Comparison of ENCODE assay signal across 11 cellular contexts in the genomic region with DNA sequence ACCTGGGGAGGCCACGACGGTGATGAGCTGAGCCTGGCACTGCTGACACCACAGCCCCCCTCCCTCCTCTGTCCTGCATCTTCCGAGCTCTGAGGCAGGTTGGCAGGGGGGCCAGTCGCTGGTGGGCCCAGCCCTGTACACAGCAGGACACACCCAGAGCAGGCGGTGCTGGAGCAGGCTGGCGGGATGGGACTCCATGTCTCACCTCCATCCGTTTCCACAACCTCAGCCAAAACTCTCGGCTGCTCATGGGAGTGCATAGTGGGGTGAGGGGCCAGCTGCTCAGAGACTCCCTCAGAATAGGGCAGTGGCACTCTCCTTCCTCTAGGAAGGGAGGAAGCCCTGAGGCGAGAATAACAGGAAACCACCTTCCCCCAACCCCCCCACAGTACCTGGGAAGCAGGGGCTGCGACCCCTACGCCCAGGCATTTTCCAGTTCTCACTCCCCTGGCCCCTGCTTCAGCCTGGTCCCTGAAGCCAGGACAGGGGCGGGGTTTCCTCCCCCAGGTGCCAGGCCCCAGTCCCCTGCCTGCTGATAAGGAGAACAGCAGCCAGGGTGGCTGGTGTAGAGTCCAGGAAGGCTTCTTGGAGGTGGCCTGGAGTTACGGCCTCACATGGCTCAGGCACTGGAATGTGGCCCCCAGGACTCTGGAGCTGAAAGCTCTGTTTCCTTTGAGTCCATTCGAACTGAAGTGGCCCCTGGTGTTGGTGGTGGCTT. TPM values are rescaled to one million over a fixed set of nuclear protein-coding genes. Genes with fewer than 3 reads are reported as not detected.
DNase-seq lines count a peak whose midpoint lies in the region; ATAC-seq, FAIRE-seq and TF ChIP-seq lines count a peak whose summit lies in the region.
"Had no signal": no experiment of that assay in that cellular context is flagged by ENCODE, and none has a peak within 500 bp of the region (broad histone marks: within the 10 kb centered on the region; RNA-seq: fewer than 3 reads in every experiment).

No MANE protein-coding gene starts in this region.

- no peaks in the 10 kb centered on the region for H4K20me1 ChIP-seq in SK-N-SH (ENCODE audit: insufficient read depth)

- H3K9me2 ChIP-seq in SK-N-SH: no peaks in the 10 kb centered on the region

- H3K4me3 Mint-ChIP-seq in CD8-positive, alpha-beta T cell: no peak overlapping the region

- TF ChIP-seq POLR2A in esophagus squamous epithelium (IDR thresholded peaks at IDR 0.05) (no peak), GM12891 (IDR thresholded peaks at IDR 0.05; ENCODE audit: low read depth, low read length) (no peak)

- peaks cover 44% of the 10 kb centered on the region for H3K4me1 ChIP-seq in CD8-positive, alpha-beta T cell (ENCODE audit: insufficient read depth, low read length)
- H3K4me1 ChIP-seq in esophagus squamous epithelium: peaks cover 38 to 84% (median 48%) of the 10 kb centered on the region in 3 donors
- H3K4me1 ChIP-seq in parathyroid adenoma: no peaks in the 10 kb centered on the region
- peaks cover 13 to 25% of the 10 kb centered on the region in 2 experiments; a peak in 3 of 4 replicates for H3K4me1 ChIP-seq in SK-N-SH (ENCODE audit: control insufficient read depth in 1 of 2, insufficient read depth in 2 of 2, low read depth in 1 of 2, low read length in 1 of 2)

- H3K4me2 ChIP-seq in parathyroid adenoma (ENCODE audit: low read length) (no peak overlapping the region), SK-N-SH (no peak overlapping the region)

- ATAC-seq in CD8-positive, alpha-beta T cell: no peak
- no peak for ATAC-seq in HG03280 (IDR thresholded peaks at IDR 0.05; ENCODE audit: unreplicated experiment)

- CTCF ChIA-PET in CD8-positive, alpha-beta T cell (lab: Charles Lee): interaction anchor here (1.1 to 1.8 kb wide), 4 partner anchors 10 to 56 kb away, joined by 3 to 6 read pairs (median 4); no protein-coding TSS in a partner anchor
- CTCF ChIA-PET in RWPE1 (lab: Yijun Ruan, JAX): interaction anchor here (0.5 kb wide), 1 partner anchor 32 kb away, joined by 4 read pairs; no protein-coding TSS in a partner anchor
- CTCF ChIA-PET in SK-N-SH (lab: Yijun Ruan, JAX): interaction anchor here (0.6 kb wide), 1 partner anchor 71 kb away, joined by 3 read pairs; no protein-coding TSS in a partner anchor

- POLR2A ChIA-PET in CD8-positive, alpha-beta T cell (lab: Charles Lee): interaction anchor here (1.3 kb wide), 1 partner anchor 19 kb away, joined by 4 read pairs; no protein-coding TSS in a partner anchor
- POLR2A ChIA-PET in RWPE1 (lab: Yijun Ruan, JAX; ENCODE audit: low non-redundant PET) (interaction anchor here (0.6 to 1.4 kb wide), 2 partner anchors 13 to 22 kb away, joined by 3 to 11 read pairs; a partner anchor contains a TSS), SK-N-SH (lab: Yijun Ruan, JAX) (interaction anchor here (0.6 kb wide), 1 partner anchor 10 kb away, joined by 3 read pairs; no protein-coding TSS in a partner anchor)

- peak in 1 of 7 experiments; percentile 51 for DNase-seq in CD8-positive, alpha-beta T cell
- DNase-seq in RWPE1 (ENCODE audit: low spot score) (peak; percentile 28), esophagus squamous epithelium (lab: John Stamatoyannopoulos, UW) (no peak), MG63 (no peak), SK-N-SH (no peak), GM12891 (ENCODE audit: insufficient read length, low spot score) (no peak)
- DNase-seq: DMS153, SHP77 had no signal

- no peaks in the 10 kb centered on the region for H3K36me3 Mint-ChIP-seq in CD8-positive, alpha-beta T cell

- H3K9ac ChIP-seq in parathyroid adenoma: no peak overlapping the region
- H3K9ac ChIP-seq in SK-N-SH: no peak overlapping the region

- no peaks in the 10 kb centered on the region for H3K9me3 Mint-ChIP-seq in CD8-positive, alpha-beta T cell

- no peak for TF ChIP-seq RAD21 in SK-N-SH (IDR thresholded peaks at IDR 0.05; ENCODE audit: low read length)

- peak overlapping the region; percentile 69 for H3K27ac Mint-ChIP-seq in CD8-positive, alpha-beta T cell

- intact Hi-C loops in CD8-positive, alpha-beta T cell (cut with DNase I, micrococcal nuclease): no loop called here
- intact Hi-C loops in esophagus squamous epithelium (cut with DNase I): loop anchor here (10.0 kb wide), 1 partner anchor 58 kb away; a partner anchor contains a TSS

- H2AFZ ChIP-seq in parathyroid adenoma (no peak overlapping the region), SK-N-SH (ENCODE audit: low read depth) (no peak overlapping the region)

- no peaks in the 10 kb centered on the region for H3K36me3 ChIP-seq in CD8-positive, alpha-beta T cell (ENCODE audit: insufficient read depth, low read length)
- H3K36me3 ChIP-seq in esophagus squamous epithelium: no peaks in the 10 kb centered on the region
- H3K36me3 ChIP-seq in parathyroid adenoma (ENCODE audit: control insufficient read depth, insufficient read depth, low read length): no peaks in the 10 kb centered on the region
- H3K36me3 ChIP-seq in MG63: no peaks in the 10 kb centered on the region; the same call in 1 of the 2 replicates
- no peaks in the 10 kb centered on the region for H3K36me3 ChIP-seq in SK-N-SH (replicated peaks in 1 of 2; ENCODE audit: control insufficient read depth in 1 of 2, insufficient read depth in 2 of 2, low read length in 1 of 2)

- H3K27me3 ChIP-seq in CD8-positive, alpha-beta T cell (ENCODE audit: insufficient read depth, low read length): no peaks in the 10 kb centered on the region
- H3K27me3 ChIP-seq in esophagus squamous epithelium (peaks cover 0 to 13% (median 1%) of the 10 kb centered on the region in 4 donors), parathyroid adenoma (ENCODE audit: control insufficient read depth, insufficient read depth, low read length) (no peaks in the 10 kb centered on the region), MG63 (no peaks in the 10 kb centered on the region), SK-N-SH (ENCODE audit: insufficient read depth) (no peaks in the 10 kb centered on the region)

- TF ChIP-seq EP300 in SK-N-SH (IDR thresholded peaks at IDR 0.05; ENCODE audit: borderline replicate concordance in 1 of 2, low read depth in 1 of 2, low read length in 1 of 2): no peak

- no peak for FAIRE-seq in GM12891 (lab: Jason Lieb, UNC)
- FAIRE-seq: endometrium had no signal

- H3K4me1 Mint-ChIP-seq in CD8-positive, alpha-beta T cell (ENCODE audit: low read depth): peaks cover 45% of the 10 kb centered on the region

- H3F3A ChIP-seq in SK-N-SH (replicated peaks; ENCODE audit: insufficient read depth): no peaks in the 10 kb centered on the region

- TF ChIP-seq CTCF in CD8-positive, alpha-beta T cell (IDR thresholded peaks at IDR 0.05): no peak
- no peak for TF ChIP-seq CTCF in RWPE1 (conservative IDR thresholded peaks at IDR 0.05; ENCODE audit: low read depth)
- TF ChIP-seq CTCF in esophagus squamous epithelium (IDR thresholded peaks at IDR 0.05): peak in 2 of 6 experiments; percentile 11 to 28
- TF ChIP-seq CTCF in parathyroid adenoma (IDR thresholded peaks at IDR 0.05): no peak
- no peak for TF ChIP-seq CTCF in SK-N-SH (IDR thresholded peaks at IDR 0.05)

- peak overlapping the region; percentile 8 for H3K27ac ChIP-seq in CD8-positive, alpha-beta T cell (ENCODE audit: low read depth, low read length)
- H3K27ac ChIP-seq in RWPE1: peak overlapping the region; percentile 100
- peak overlapping the region; percentile 77 to 100 (median 89) for H3K27ac ChIP-seq in esophagus squamous epithelium
- H3K27ac ChIP-seq in parathyroid adenoma: peak overlapping the region; percentile 54
- no peak overlapping the region for H3K27ac ChIP-seq in SK-N-SH (ENCODE audit: low read depth in 2 of 2, low read length in 1 of 2)

- peak overlapping the region; percentile 21 for H3K4me3 ChIP-seq in CD8-positive, alpha-beta T cell (ENCODE audit: low read depth, low read length)
- H3K4me3 ChIP-seq in esophagus squamous epithelium (peak overlapping the region in 1 of 4 donors; percentile 34), parathyroid adenoma (ENCODE audit: low read depth, low read length) (no peak overlapping the region), MG63 (no peak overlapping the region), SK-N-SH (ENCODE audit: low read depth in 2 of 2, low read length in 1 of 2) (no peak overlapping the region)

- no peaks in the 10 kb centered on the region for H3K9me3 ChIP-seq in CD8-positive, alpha-beta T cell (ENCODE audit: low read length)
- H3K9me3 ChIP-seq in esophagus squamous epithelium (no peaks in the 10 kb centered on the region), parathyroid adenoma (ENCODE audit: control insufficient read depth, low read length) (no peaks in the 10 kb centered on the region), MG63 (no peaks in the 10 kb centered on the region), SK-N-SH (no peaks in the 10 kb centered on the region)

- H3K27me3 Mint-ChIP-seq in CD8-positive, alpha-beta T cell (ENCODE audit: low read depth): no peaks in the 10 kb centered on the region

- H3K79me2 ChIP-seq in parathyroid adenoma: no peaks in the 10 kb centered on the region
- H3K79me2 ChIP-seq in SK-N-SH (ENCODE audit: insufficient read depth): peaks cover 13% of the 10 kb centered on the region

- WGBS in esophagus squamous epithelium, 2 donors: 13 to 34% methylated on average over 4 to 6 of the region's 14 CpGs
- 58% methylated on average over 7 of the region's 14 CpGs for WGBS in SK-N-SH (ENCODE audit: low lambda C conversion rate)

RNA-seq across cellular contexts. Expression of a gene that starts 3.2 kb away (rescaled TPM):
- total RNA-seq in CD8-positive, alpha-beta T cell: 10 to 100 TPM; 23.5 to 23.8 TPM
- total RNA-seq in esophagus squamous epithelium: 1 to 10 TPM; 4.8 to 9.1 (median 5.7) TPM
- 2.0 and 19.4 TPM in 2 replicates for total RNA-seq in MG63 (2014; rRNA removed; shearing (Covaris generic); ENCODE audit: low replicate concordance)
- polyA plus RNA-seq in SK-N-SH (2012; rRNA removed): 1.8 TPM in 2 replicates
- 0.86 and 1.1 TPM in 2 replicates for polyA plus RNA-seq in SK-N-SH (2012; cell fraction: cytosol; rRNA removed)
- polyA plus RNA-seq in SK-N-SH (2012; cell fraction: nucleus; rRNA removed): 4.4 TPM in 2 replicates
- polyA plus RNA-seq in GM12891 (2012; ENCODE audit: low read depth, missing spikeins): 3.2 TPM

RNA-seq across cellular contexts. Expression of a gene that starts 12.7 kb away (rescaled TPM):
- total RNA-seq in CD8-positive, alpha-beta T cell: 1 to 10 TPM; 5.9 to 8.2 TPM
- total RNA-seq in esophagus squamous epithelium: 1 to 10 TPM in 1 of 4 donors, under 1 TPM in 3; 0.48 to 2.7 (median 0.66) TPM
- total RNA-seq in MG63 (2014; rRNA removed; shearing (Covaris generic); ENCODE audit: low replicate concordance): 0.20 and 4.8 TPM in 2 replicates
- 0.92 and 0.97 TPM in 2 replicates for polyA plus RNA-seq in SK-N-SH (2012; rRNA removed)
- polyA plus RNA-seq in SK-N-SH (2012; cell fraction: cytosol; rRNA removed): 0.50 and 0.69 TPM in 2 replicates
- polyA plus RNA-seq in SK-N-SH (2012; cell fraction: nucleus; rRNA removed): 2.1 and 2.9 TPM in 2 replicates
- 0.15 TPM for polyA plus RNA-seq in GM12891 (2012; ENCODE audit: low read depth, missing spikeins)

RNA-seq across cellular contexts. Expression of a gene that starts 22.4 kb away (rescaled TPM):
- total RNA-seq in CD8-positive, alpha-beta T cell: 100 to 1,000 TPM; 548 to 551 TPM
- total RNA-seq in esophagus squamous epithelium: 100 to 1,000 TPM; 279 to 320 (median 302) TPM
- 246 and 425 TPM in 2 replicates for total RNA-seq in MG63 (2014; rRNA removed; shearing (Covaris generic); ENCODE audit: low replicate concordance)
- polyA plus RNA-seq in SK-N-SH (2012; rRNA removed): 717 and 742 TPM in 2 replicates
- polyA plus RNA-seq in SK-N-SH (2012; cell fraction: cytosol; rRNA removed): 457 and 681 TPM in 2 replicates
- 521 and 537 TPM in 2 replicates for polyA plus RNA-seq in SK-N-SH (2012; cell fraction: nucleus; rRNA removed)
- 202 TPM for polyA plus RNA-seq in GM12891 (2012; ENCODE audit: low read depth, missing spikeins)

RNA-seq across cellular contexts. Expression of a gene that starts 45.4 kb away (rescaled TPM):
- 10 to 100 TPM; 58.3 to 65.3 TPM for total RNA-seq in CD8-positive, alpha-beta T cell
- total RNA-seq in esophagus squamous epithelium: 10 to 100 TPM in 2 of 4 donors, 1 to 10 TPM in 2; 4.0 to 53.2 (median 13.8) TPM
- 1.8 and 2.8 TPM in 2 replicates for total RNA-seq in MG63 (2014; rRNA removed; shearing (Covaris generic); ENCODE audit: low replicate concordance)
- polyA plus RNA-seq in SK-N-SH (2012; rRNA removed): 3.4 and 4.0 TPM in 2 replicates
- polyA plus RNA-seq in SK-N-SH (2012; cell fraction: cytosol; rRNA removed): 2.1 and 2.5 TPM in 2 replicates
- 33.5 and 41.3 TPM in 2 replicates for polyA plus RNA-seq in SK-N-SH (2012; cell fraction: nucleus; rRNA removed)
- polyA plus RNA-seq in GM12891 (2012; ENCODE audit: low read depth, missing spikeins): 0.05 TPM

RNA-seq across cellular contexts. Expression of a gene that starts 53.3 kb away (rescaled TPM):
- 10 to 100 TPM; 90.2 to 90.7 TPM for total RNA-seq in CD8-positive, alpha-beta T cell
- 10 to 100 TPM; 33.8 to 62.2 (median 51.2) TPM for total RNA-seq in esophagus squamous epithelium
- 46.6 and 83.8 TPM in 2 replicates for total RNA-seq in MG63 (2014; rRNA removed; shearing (Covaris generic); ENCODE audit: low replicate concordance)
- 70.3 and 75.3 TPM in 2 replicates for polyA plus RNA-seq in SK-N-SH (2012; rRNA removed)
- 27.2 and 49.1 TPM in 2 replicates for polyA plus RNA-seq in SK-N-SH (2012; cell fraction: cytosol; rRNA removed)
- polyA plus RNA-seq in SK-N-SH (2012; cell fraction: nucleus; rRNA removed): 185 and 306 TPM in 2 replicates
- polyA plus RNA-seq in GM12891 (2012; ENCODE audit: low read depth, missing spikeins): 46.6 TPM

Comparison
In these comparisons a context has a peak if more than half of its experiments do, and no peak if none do; other contexts are left out.
1. H3K27ac ChIP-seq: peak in CD8-positive, alpha-beta T cell (single experiment), RWPE1 (single experiment), esophagus squamous epithelium (4 of 4) and parathyroid adenoma (single experiment); none in SK-N-SH (0 of 2).